8 cellular contexts compared by ENCODE assay signal in the genomic region with DNA sequence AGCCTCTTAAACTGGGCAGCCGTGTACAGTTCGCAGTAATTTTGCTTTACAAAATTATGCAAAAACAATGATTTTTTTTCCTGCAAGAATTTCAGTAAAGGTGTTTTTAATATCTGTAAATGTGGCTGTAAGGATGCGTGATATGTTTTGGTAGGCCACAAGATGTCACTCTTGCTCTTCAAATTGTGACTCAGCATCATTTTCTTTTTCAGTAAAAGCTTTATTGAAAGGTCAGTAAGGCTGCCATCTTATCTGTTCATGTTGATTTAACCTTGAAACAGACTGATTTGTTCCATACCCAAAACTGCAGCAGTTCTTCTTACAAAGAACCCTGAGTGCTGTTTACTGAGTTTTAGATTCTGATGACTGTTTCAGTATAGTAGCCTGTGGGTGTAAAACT. TPM values are rescaled to one million over a fixed set of nuclear protein-coding genes. Genes with fewer than 3 reads are reported as not detected.
DNase-seq lines count a peak whose midpoint lies in the region; ATAC-seq and TF ChIP-seq lines count a peak whose summit lies in the region.

No MANE protein-coding gene starts in this region.

- H3K27ac Mint-ChIP-seq in endothelial cell (ENCODE audit: unreplicated experiment): no peak overlapping the region

- no peaks in the 10 kb centered on the region; a peak in 1 of 4 replicates for H3K4me1 ChIP-seq in HCT116 (ENCODE audit: control insufficient read depth in 1 of 2, insufficient read depth in 2 of 2, low read length in 2 of 2)
- H3K4me1 ChIP-seq in Peyer's patch: no peaks in the 10 kb centered on the region
- H3K4me1 ChIP-seq in neutrophil (ENCODE audit: control insufficient read depth in 1 of 2, insufficient read depth in 1 of 2, low read depth in 1 of 2, low read length in 1 of 2): peaks cover 0 to 4% of the 10 kb centered on the region in 2 experiments

- H3K9me2 ChIP-seq in HCT116 (ENCODE audit: insufficient read depth): no peaks in the 10 kb centered on the region

- peaks cover 9% of the 10 kb centered on the region for H3K36me3 Mint-ChIP-seq in endothelial cell (ENCODE audit: low read depth, unreplicated experiment)

- ATAC-seq in HCT116 (0 out of 2 replicates have a peak, but pooled peaks have one; percentile 40), GM21528 (IDR thresholded peaks at IDR 0.05; ENCODE audit: low FRiP score, unreplicated experiment) (no peak)

- H3K4me1 Mint-ChIP-seq in endothelial cell (ENCODE audit: unreplicated experiment): no peaks in the 10 kb centered on the region

- no peak overlapping the region for H2AFZ ChIP-seq in HCT116 (ENCODE audit: low read depth, low read length, poor library complexity, severe bottlenecking)

- TF ChIP-seq RAD21 in HCT116 (IDR thresholded peaks at IDR 0.05; ENCODE audit: low read depth): peak; percentile 66

- TF ChIP-seq POLR2A in HCT116 (IDR thresholded peaks at IDR 0.05; ENCODE audit: borderline replicate concordance, extremely low read depth, insufficient read depth, insufficient read length) (no peak), Peyer's patch (IDR thresholded peaks at IDR 0.05) (no peak)

- no peak overlapping the region for H3K9ac ChIP-seq in HCT116 (ENCODE audit: low read length)

- H3K27me3 Mint-ChIP-seq in endothelial cell (ENCODE audit: unreplicated experiment): no peaks in the 10 kb centered on the region

- H4K20me1 ChIP-seq in HCT116 (ENCODE audit: insufficient read depth): no peaks in the 10 kb centered on the region

- H3K79me2 ChIP-seq in HCT116 (ENCODE audit: insufficient read depth, low read length): peaks cover 22% of the 10 kb centered on the region

- no TSS peak for BruUV-seq in HCT116 (replicated peaks; lab: Mats Ljungman, UMichigan)

- POLR2A ChIA-PET in HCT116 (lab: Charles Lee): no interaction called here

- no peak overlapping the region for H3K4me3 ChIP-seq in HCT116 (replicated peaks in 1 of 2; ENCODE audit: low read depth in 1 of 2, low read length in 2 of 2)
- H3K4me3 ChIP-seq in Peyer's patch: no peak overlapping the region
- H3K4me3 ChIP-seq in neutrophil (ENCODE audit: low read depth in 1 of 2, low read length in 1 of 2): no peak overlapping the region

- H3K27ac ChIP-seq in HCT116 (ENCODE audit: low read depth, low read length) (peak overlapping the region; percentile 24; the same call in 1 of the 2 replicates), Peyer's patch (no peak overlapping the region), neutrophil (no peak overlapping the region)

- no peaks in the 10 kb centered on the region for H3K9me3 Mint-ChIP-seq in endothelial cell (ENCODE audit: unreplicated experiment)

- no peak overlapping the region for H3K4me3 Mint-ChIP-seq in endothelial cell (ENCODE audit: unreplicated experiment)

- DNase-seq in NCI-H345 (lab: John Stamatoyannopoulos, UW): peak; percentile 8
- DNase-seq in NCI-H345 treated with DMSO at 0.1 percent for 48 hours (lab: John Stamatoyannopoulos, UW; ENCODE audit: unreplicated experiment): no peak
- DNase-seq in HCT116 (ENCODE audit: low read depth, low spot score): no peak
- DNase-seq in Peyer's patch: no peak
- no peak for DNase-seq in endothelial cell (ENCODE audit: low spot score)
- no peak for DNase-seq in stimulated activated CD4-positive, alpha-beta T cell treated with anti-CD3 and anti-CD28 coated beads, Interleukin-4, amount 100 ng/mL, for 1 hour

- peaks cover 3 to 25% of the 10 kb centered on the region in 2 experiments; a peak in 3 of 4 replicates for H3K36me3 ChIP-seq in HCT116 (ENCODE audit: control insufficient read depth in 1 of 2, insufficient read depth in 2 of 2, low read length in 2 of 2)
- peaks cover 0 to 3% (median 0%) of the 10 kb centered on the region in 3 donors for H3K36me3 ChIP-seq in Peyer's patch
- H3K36me3 ChIP-seq in neutrophil: no peaks in the 10 kb centered on the region

- H3K4me2 ChIP-seq in HCT116 (ENCODE audit: low read length): no peak overlapping the region

- H3K9me3 ChIP-seq in HCT116 (ENCODE audit: control insufficient read depth in 1 of 2, insufficient read depth in 1 of 2, low read depth in 1 of 2, low read length in 2 of 2): no peaks in the 10 kb centered on the region
- no peaks in the 10 kb centered on the region for H3K9me3 ChIP-seq in Peyer's patch
- H3K9me3 ChIP-seq in neutrophil: no peaks in the 10 kb centered on the region

- CTCF ChIA-PET in HCT116 (lab: Charles Lee): interaction anchor here (0.7 to 1.5 kb wide), 7 partner anchors 14 to 256 kb away, joined by 3 to 17 read pairs (median 3); no protein-coding TSS in a partner anchor

- TF ChIP-seq CTCF in HCT116 (IDR thresholded peaks at IDR 0.05 in 2 of 3, conservative IDR thresholded peaks at IDR 0.05 in 1 of 3; ENCODE audit: borderline replicate concordance in 1 of 3, insufficient read depth in 1 of 3, low read depth in 2 of 3, low read length in 2 of 3) (peak; percentile 36 to 52 (median 37); a peak in 4 of 6 replicates), Peyer's patch (IDR thresholded peaks at IDR 0.05) (peak in 5 of 6 experiments; percentile 24 to 77 (median 60)), endothelial cell (IDR thresholded peaks at IDR 0.05; ENCODE audit: unreplicated experiment) (peak; percentile 10), neutrophil (IDR thresholded peaks at IDR 0.05) (peak; percentile 45)

- intact Hi-C loops in HCT116 (cut with micrococcal nuclease): loop anchor here (2.0 to 10.0 kb wide), 2 partner anchors 221 to 259 kb away; no protein-coding TSS in a partner anchor

- RAD21 ChIA-PET in HCT116 (lab: Charles Lee; ENCODE audit: low non-redundant PET in 1 of 2, low total read pairs in 2 of 2, uncharacterized antibody in 2 of 2, unreplicated experiment in 2 of 2): no interaction called here

- H3K27me3 ChIP-seq in HCT116 (ENCODE audit: insufficient read depth, low read length) (no peaks in the 10 kb centered on the region), Peyer's patch (no peaks in the 10 kb centered on the region), neutrophil (no peaks in the 10 kb centered on the region)

TF ChIP-seq in HCT116, 20 proteins besides CTCF, POLR2A, EP300 and RAD21:
- TF ChIP-seq CBX3 (IDR thresholded peaks at IDR 0.05; ENCODE audit: low read depth): no peak

RNA-seq across cellular contexts. Expression of a gene that starts 39.9 kb away (rescaled TPM):
- total RNA-seq in HCT116 (2021; ENCODE audit: unreplicated experiment): 22.9 TPM
- polyA plus RNA-seq in HCT116 (2012): 6.8 and 9.9 TPM in 2 replicates
- 10 to 100 TPM in 3 of 4 donors, 1 to 10 TPM in 1; 8.9 to 20.6 (median 14.7) TPM for total RNA-seq in Peyer's patch
- 6.6 TPM for total RNA-seq in endothelial cell (ENCODE audit: unreplicated experiment)

RNA-seq across cellular contexts. Expression of a gene that starts 44.0 kb away (rescaled TPM):
- 146 TPM for total RNA-seq in HCT116 (2021; ENCODE audit: unreplicated experiment)
- polyA plus RNA-seq in HCT116 (2012): 89.4 and 146 TPM in 2 replicates
- total RNA-seq in Peyer's patch: 100 to 1,000 TPM in 1 of 4 donors, 10 to 100 TPM in 3; 40.7 to 117 (median 47.8) TPM
- 112 TPM for total RNA-seq in endothelial cell (ENCODE audit: unreplicated experiment)

Comparison
In these comparisons a context has a peak if more than half of its experiments do, and no peak if none do; other contexts are left out.
1. CTCF ChIP-seq: peak in every context shown above with its lines; median percentile 60 in Peyer's patch; 45 in neutrophil; 37 in HCT116; 10 in endothelial cell.